18 cellular contexts compared by ENCODE assay signal in genomic region chr6:71406871-71407860, GRCh38.
A peak's percentile ranks its signal among the peaks of the same experiment; 100 is the strongest.
DNase-seq lines count a peak whose midpoint lies in the region; ATAC-seq, FAIRE-seq and TF ChIP-seq lines count a peak whose summit lies in the region.
"Had no signal": no experiment of that assay in that cellular context is flagged by ENCODE, and none has a peak within 500 bp of the region (broad histone marks: within the 10 kb centered on the region; RNA-seq: fewer than 3 reads in every experiment).

No MANE protein-coding gene starts in this region.

- POLR2A ChIA-PET in MCF 10A (lab: Yijun Ruan, JAX) (interaction anchor here (5.0 kb wide), 1 partner anchor 13 kb away, joined by 24 read pairs; no protein-coding TSS in a partner anchor), WTC11 (lab: Charles Lee) (no interaction called here)

- H3K9me3 ChIP-seq in breast epithelium, result no peaks in the 10 kb centered on the region
- H3K9me3 ChIP-seq in kidney (ENCODE audit: control insufficient read depth in 1 of 2, low read length in 2 of 2), result no peaks in the 10 kb centered on the region
- no peaks in the 10 kb centered on the region for H3K9me3 ChIP-seq in upper lobe of right lung
- H3K9me3 ChIP-seq in testis, result no peaks in the 10 kb centered on the region
- H3K9me3 ChIP-seq: heart left ventricle had no signal

- WGBS in testis, 2 donors, result 84 to 86% methylated on average over 5 of the region's 5 CpGs

- TF ChIP-seq POLR2A in breast epithelium (IDR thresholded peaks at IDR 0.05), result no peak
- TF ChIP-seq POLR2A in testis (IDR thresholded peaks at IDR 0.05), result no peak

- H3K36me3 ChIP-seq in breast epithelium (no peaks in the 10 kb centered on the region), kidney (ENCODE audit: control insufficient read depth in 1 of 2, insufficient read depth in 2 of 2, low read length in 2 of 2) (peaks cover 0 to 26% of the 10 kb centered on the region in 2 donors), upper lobe of right lung (peaks cover 5% of the 10 kb centered on the region), testis (ENCODE audit: low read depth, missing control alignments) (no peaks in the 10 kb centered on the region)

- TF ChIP-seq CTCF in MCF 10A (IDR thresholded peaks at IDR 0.05; ENCODE audit: unreplicated experiment), result no peak
- no peak for TF ChIP-seq CTCF in breast epithelium (IDR thresholded peaks at IDR 0.05)
- no peak for TF ChIP-seq CTCF in WTC11 (IDR thresholded peaks at IDR 0.05)
- no peak for TF ChIP-seq CTCF in kidney (IDR thresholded peaks at IDR 0.05; ENCODE audit: borderline replicate concordance, extremely low read depth, insufficient read depth)
- TF ChIP-seq CTCF in upper lobe of right lung (IDR thresholded peaks at IDR 0.05), result no peak
- no peak for TF ChIP-seq CTCF in testis (IDR thresholded peaks at IDR 0.05)

- BruUV-seq in MCF 10A (replicated peaks; lab: Mats Ljungman, UMichigan), result no TSS peak

- ATAC-seq in WTC11 (peak; percentile 47), upper lobe of right lung (peak; percentile 26), HG02798 (IDR thresholded peaks at IDR 0.05; ENCODE audit: poor library complexity, unreplicated experiment) (no peak)
- ATAC-seq: effector memory CD8-positive, alpha-beta T cell; K562; left ventricle myocardium superior had no signal

- peak overlapping the region in 1 of 2 donors; percentile 65 for H3K27ac ChIP-seq in breast epithelium
- peak overlapping the region; percentile 67 to 88 for H3K27ac ChIP-seq in kidney (ENCODE audit: low read depth in 2 of 2, low read length in 2 of 2)
- no peak overlapping the region for H3K27ac ChIP-seq in upper lobe of right lung
- H3K27ac ChIP-seq in testis, result no peak overlapping the region

- H3K4me1 ChIP-seq in breast epithelium (peaks cover 0 to 6% of the 10 kb centered on the region in 2 donors), kidney (ENCODE audit: control insufficient read depth in 1 of 2, insufficient read depth in 1 of 2, low read depth in 1 of 2, low read length in 2 of 2) (peaks cover 25 to 54% of the 10 kb centered on the region in 2 donors), upper lobe of right lung (peaks cover 37% of the 10 kb centered on the region), testis (no peaks in the 10 kb centered on the region)

- DNase-seq in MCF 10A (ENCODE audit: unreplicated experiment), result no peak
- DNase-seq in breast epithelium (ENCODE audit: low spot score in 2 of 2), result no peak
- DNase-seq in WTC11 (ENCODE audit: low spot score), result peak; percentile 41
- DNase-seq in kidney, result no peak
- no peak for DNase-seq in upper lobe of right lung
- DNase-seq in testis, result no peak
- no peak for DNase-seq in OCI-M2 (lab: John Stamatoyannopoulos, UW; ENCODE audit: unreplicated experiment)
- DNase-seq: activated gamma-delta T cell; effector memory CD8-positive, alpha-beta T cell; heart left ventricle; left ventricle myocardium superior; NCI-H1436; NCI-H526; substantia nigra had no signal

- H3K4me3 Mint-ChIP-seq in MCF 10A (ENCODE audit: unreplicated experiment) (no peak overlapping the region), WTC11 (no peak overlapping the region)
- H3K4me3 Mint-ChIP-seq: effector memory CD8-positive, alpha-beta T cell had no signal

- H3K27me3 Mint-ChIP-seq in MCF 10A (ENCODE audit: insufficient read depth, unreplicated experiment) (no peaks in the 10 kb centered on the region), WTC11 (ENCODE audit: low read depth) (no peaks in the 10 kb centered on the region; the same call in 1 of the 2 replicates)

- peak; percentile 15 for FAIRE-seq in kidney (lab: Jason Lieb, UNC)
- FAIRE-seq: K562, TTC549 had no signal

- H3K9ac ChIP-seq in kidney (ENCODE audit: low read length in 2 of 2), result peak overlapping the region in 1 of 2 donors; percentile 59

- intact Hi-C loops in MCF 10A (cut with micrococcal nuclease), result no loop called here
- intact Hi-C loops in breast epithelium (cut with DNase I; ENCODE audit: low total_unique reads), result no loop called here
- intact Hi-C loops in kidney (cut with DNase I), result no loop called here
- intact Hi-C loops in upper lobe of right lung (cut with DNase I), result no loop called here
- intact Hi-C loops in testis (cut with DNase I; ENCODE audit: low total_unique reads), result no loop called here

- no peak overlapping the region for H3K4me3 ChIP-seq in breast epithelium
- H3K4me3 ChIP-seq in kidney (ENCODE audit: low read length in 2 of 2), result peak overlapping the region; percentile 32 to 40
- no peak overlapping the region for H3K4me3 ChIP-seq in upper lobe of right lung
- H3K4me3 ChIP-seq in testis, result no peak overlapping the region
- H3K4me3 ChIP-seq: heart left ventricle, K562, smooth muscle cell had no signal

- H3K27ac Mint-ChIP-seq in MCF 10A (ENCODE audit: low read depth, unreplicated experiment) (peak overlapping the region; percentile 5), WTC11 (no peak overlapping the region)
- H3K27ac Mint-ChIP-seq: effector memory CD8-positive, alpha-beta T cell had no signal

- H3K4me1 Mint-ChIP-seq in MCF 10A (ENCODE audit: insufficient read depth, unreplicated experiment), result peaks cover 29% of the 10 kb centered on the region
- H3K4me1 Mint-ChIP-seq in WTC11, result peaks cover 53% of the 10 kb centered on the region

- H3K27me3 ChIP-seq in breast epithelium, result no peaks in the 10 kb centered on the region
- no peaks in the 10 kb centered on the region for H3K27me3 ChIP-seq in upper lobe of right lung
- no peaks in the 10 kb centered on the region for H3K27me3 ChIP-seq in testis
- H3K27me3 ChIP-seq: heart left ventricle had no signal

- H3K36me3 Mint-ChIP-seq in MCF 10A (ENCODE audit: insufficient read depth, unreplicated experiment) (peaks cover 8% of the 10 kb centered on the region), WTC11 (no peaks in the 10 kb centered on the region)

- CTCF ChIA-PET in MCF 10A (lab: Yijun Ruan, JAX), result interaction anchor here (1.4 kb wide), 1 partner anchor 22 kb away, joined by 3 read pairs; no protein-coding TSS in a partner anchor
- CTCF ChIA-PET in WTC11 (lab: Charles Lee), result no interaction called here

- H3K9me3 Mint-ChIP-seq in MCF 10A (ENCODE audit: unreplicated experiment) (no peaks in the 10 kb centered on the region), WTC11 (no peaks in the 10 kb centered on the region)
- H3K9me3 Mint-ChIP-seq: effector memory CD8-positive, alpha-beta T cell had no signal

TF ChIP-seq in WTC11, 78 proteins besides CTCF, POLR2A, EP300 and RAD21:
- TF ChIP-seq ZNF423 (CRISPR knock-in tag; IDR thresholded peaks at IDR 0.05) (peak; percentile 83), ZNF512 (CRISPR knock-in tag; IDR thresholded peaks at IDR 0.05; ENCODE audit: borderline replicate concordance) (no peak)
TF ChIP-seq in WTC11: peak in this region for 1.

Comparison
In these comparisons a context has a peak if more than half of its experiments do, and no peak if none do; other contexts are left out.
1. H3K27ac ChIP-seq: peak in kidney (2 of 2); none in upper lobe of right lung (single experiment) and testis (0 of 2).
2. H3K4me3 ChIP-seq: peak in kidney (2 of 2); none in breast epithelium (0 of 3), upper lobe of right lung (single experiment) and testis (0 of 2).